8 cellular contexts compared by ENCODE assay signal in the genomic region with DNA sequence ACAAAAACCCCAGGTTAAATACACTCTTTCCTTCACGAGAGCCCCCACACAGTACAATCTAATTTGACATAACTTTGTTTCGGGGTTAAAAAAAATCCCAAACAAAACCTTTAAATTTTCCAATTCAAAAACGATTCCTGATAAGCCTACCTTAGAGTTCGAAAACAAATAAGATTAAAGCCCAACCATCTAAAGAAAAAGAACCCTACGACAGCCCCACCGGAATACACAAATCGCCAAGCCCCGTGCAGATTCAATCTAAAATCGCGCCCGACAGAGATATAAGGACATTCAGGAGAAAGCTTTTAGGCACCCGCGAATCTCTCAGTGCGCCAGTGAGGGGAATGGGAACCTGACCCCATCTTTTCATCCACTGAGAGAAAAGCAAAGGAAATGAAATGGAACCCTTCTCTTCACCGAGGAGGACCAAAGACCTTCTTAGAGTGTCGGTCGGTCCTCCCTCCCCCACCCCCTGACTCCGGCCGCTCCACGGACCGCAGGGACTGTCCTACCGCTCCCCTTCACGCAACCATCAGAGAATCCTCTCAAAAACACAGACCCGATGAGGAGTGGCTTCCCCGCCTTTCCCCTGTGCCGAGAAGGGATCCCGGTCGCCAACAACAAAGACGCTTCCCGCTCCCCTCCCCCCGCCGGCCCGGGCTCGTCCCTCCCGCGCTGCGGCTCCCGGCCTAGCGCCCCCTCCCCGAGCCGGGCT. TPM values are rescaled to one million over a fixed set of nuclear protein-coding genes. Genes with fewer than 3 reads are reported as not detected.
DNase-seq lines count a peak whose midpoint lies in the region; ATAC-seq and TF ChIP-seq lines count a peak whose summit lies in the region.

No MANE protein-coding gene starts in this region.

- H3K36me3 Mint-ChIP-seq in activated T-helper 1 cell treated with anti-CD3 and anti-CD28 coated beads, Interleukin-12 subunit alpha, Interleukin-12 subunit beta, Interleukin-2, Interleukin-4 antibody, amounts not matched to agents 30 ng/mL and 10 ng/mL and 1 ng/mL, durations not matched to agents 14 hours and 24 hours and 36 hours (ENCODE audit: low read depth) = peaks cover 13% of the 10 kb centered on the region

- no peaks in the 10 kb centered on the region for H3K27me3 Mint-ChIP-seq in activated T-helper 1 cell treated with anti-CD3 and anti-CD28 coated beads, Interleukin-12 subunit alpha, Interleukin-12 subunit beta, Interleukin-2, Interleukin-4 antibody, amounts not matched to agents 30 ng/mL and 10 ng/mL and 1 ng/mL, durations not matched to agents 14 hours and 24 hours and 36 hours (ENCODE audit: insufficient read depth)

- intact Hi-C loops in activated T-helper 1 cell treated with anti-CD3 and anti-CD28 coated beads, Interleukin-12 subunit alpha, Interleukin-12 subunit beta, Interleukin-2, Interleukin-4 antibody, amounts not matched to agents 30 ng/mL and 10 ng/mL and 1 ng/mL, durations not matched to agents 14 hours and 24 hours and 36 hours (cut with micrococcal nuclease) = loop anchor here (2.0 to 10.0 kb wide), 7 partner anchors 35 to 1491 kb away; no protein-coding TSS in a partner anchor

- H3K4me1 ChIP-seq in suprapubic skin = peaks cover 36% of the 10 kb centered on the region

- peak; percentile 0 for ATAC-seq in HG02588 (IDR thresholded peaks at IDR 0.05; ENCODE audit: unreplicated experiment)
- ATAC-seq in GM19328 (IDR thresholded peaks at IDR 0.05; ENCODE audit: unreplicated experiment) = no peak

- peak overlapping the region; percentile 93 for H3K27ac ChIP-seq in suprapubic skin

- H3K27ac Mint-ChIP-seq in activated T-helper 1 cell treated with anti-CD3 and anti-CD28 coated beads, Interleukin-12 subunit alpha, Interleukin-12 subunit beta, Interleukin-2, Interleukin-4 antibody, amounts not matched to agents 30 ng/mL and 10 ng/mL and 1 ng/mL, durations not matched to agents 14 hours and 24 hours and 36 hours = peak overlapping the region; percentile 77

- CTCF ChIA-PET in GM10248 (lab: Yijun Ruan, JAX) = interaction anchor here (2.8 kb wide), 1 partner anchor 12 kb away, joined by 9 read pairs; no protein-coding TSS in a partner anchor

- peak overlapping the region; percentile 89 for H3K4me3 ChIP-seq in suprapubic skin

- peak; percentile 36 for DNase-seq in GM10248 (ENCODE audit: extremely low spot score)
- peak; percentile 1 for DNase-seq in NCI-H226
- peak; percentile 29 for DNase-seq in activated T-helper 1 cell treated with anti-CD3 and anti-CD28 coated beads, Interleukin-12 subunit alpha, Interleukin-12 subunit beta, Interleukin-2, Interleukin-4 antibody, amounts not matched to agents 30 ng/mL and 10 ng/mL and 1 ng/mL, durations not matched to agents 14 hours and 24 hours and 36 hours (ENCODE audit: low spot score)
- peak; percentile 40 for DNase-seq in fibroblast of peridontal ligament (ENCODE audit: extremely low read depth)
- DNase-seq in myocyte (ENCODE audit: low read depth) = peak; percentile 58
- peak; percentile 73 to 81 for DNase-seq in suprapubic skin (ENCODE audit: low spot score in 2 of 2)

- WGBS in suprapubic skin = under 1% methylated on average over 33 of the region's 41 CpGs

- POLR2A ChIA-PET in GM10248 (lab: Yijun Ruan, JAX) = no interaction called here

- no peaks in the 10 kb centered on the region for H3K36me3 ChIP-seq in suprapubic skin

- TF ChIP-seq EP300 in suprapubic skin (IDR thresholded peaks at IDR 0.05) = no peak

- H3K27me3 ChIP-seq in suprapubic skin = no peaks in the 10 kb centered on the region

- no peak for TF ChIP-seq POLR2A in suprapubic skin (IDR thresholded peaks at IDR 0.05)

- H3K9me3 ChIP-seq in suprapubic skin = no peaks in the 10 kb centered on the region

- peaks cover 68% of the 10 kb centered on the region for H3K4me1 Mint-ChIP-seq in activated T-helper 1 cell treated with anti-CD3 and anti-CD28 coated beads, Interleukin-12 subunit alpha, Interleukin-12 subunit beta, Interleukin-2, Interleukin-4 antibody, amounts not matched to agents 30 ng/mL and 10 ng/mL and 1 ng/mL, durations not matched to agents 14 hours and 24 hours and 36 hours (ENCODE audit: low read depth)

- no peaks in the 10 kb centered on the region for H3K9me3 Mint-ChIP-seq in activated T-helper 1 cell treated with anti-CD3 and anti-CD28 coated beads, Interleukin-12 subunit alpha, Interleukin-12 subunit beta, Interleukin-2, Interleukin-4 antibody, amounts not matched to agents 30 ng/mL and 10 ng/mL and 1 ng/mL, durations not matched to agents 14 hours and 24 hours and 36 hours

- peak overlapping the region; percentile 98 for H3K4me3 Mint-ChIP-seq in activated T-helper 1 cell treated with anti-CD3 and anti-CD28 coated beads, Interleukin-12 subunit alpha, Interleukin-12 subunit beta, Interleukin-2, Interleukin-4 antibody, amounts not matched to agents 30 ng/mL and 10 ng/mL and 1 ng/mL, durations not matched to agents 14 hours and 24 hours and 36 hours

- TF ChIP-seq CTCF in GM10248 (IDR thresholded peaks at IDR 0.05; ENCODE audit: control extremely low read depth, extremely low read depth, low read depth, missing control alignments) (no peak), suprapubic skin (IDR thresholded peaks at IDR 0.05) (no peak)

RNA-seq across cellular contexts. Expression of gene ABHD17B, which starts 0.9 kb away (rescaled TPM):
- total RNA-seq in activated T-helper 1 cell treated with anti-CD3 and anti-CD28 coated beads, Interleukin-12 subunit alpha, Interleukin-12 subunit beta, Interleukin-2, Interleukin-4 antibody, amounts not matched to agents 30 ng/mL and 10 ng/mL and 1 ng/mL, durations not matched to agents 14 hours and 24 hours and 36 hours = 18.5 and 20.4 TPM in 2 replicates
- total RNA-seq in myocyte (28.7 and 31.7 TPM in 2 replicates), suprapubic skin (10 to 100 TPM; 22.4 to 40.7 (median 33.2) TPM)
- polyA plus RNA-seq in myocyte (2012) = 7.3 TPM

RNA-seq across cellular contexts. Expression of gene C9orf85, which starts 1.4 kb away (rescaled TPM):
- total RNA-seq in activated T-helper 1 cell treated with anti-CD3 and anti-CD28 coated beads, Interleukin-12 subunit alpha, Interleukin-12 subunit beta, Interleukin-2, Interleukin-4 antibody, amounts not matched to agents 30 ng/mL and 10 ng/mL and 1 ng/mL, durations not matched to agents 14 hours and 24 hours and 36 hours = 9.3 and 9.8 TPM in 2 replicates
- total RNA-seq in myocyte (13.2 and 14.3 TPM in 2 replicates), suprapubic skin (10 to 100 TPM; 13.1 to 18.9 (median 16.4) TPM)
- polyA plus RNA-seq in myocyte (2012) = 9.3 TPM

Comparison
In these comparisons a context has a peak if more than half of its experiments do, and no peak if none do; other contexts are left out.
1. DNase-seq: peak in every context shown above with its lines; median percentile 77 in suprapubic skin; 58 in myocyte; 40 in fibroblast of peridontal ligament; 36 in GM10248; 29 in activated T-helper 1 cell treated with anti-CD3 and anti-CD28 coated beads, Interleukin-12 subunit alpha, Interleukin-12 subunit beta, Interleukin-2, Interleukin-4 antibody, amounts not matched to agents 30 ng/mL and 10 ng/mL and 1 ng/mL, durations not matched to agents 14 hours and 24 hours and 36 hours; 1 in NCI-H226.